ENCODE assay signal across 8 cellular contexts in the genomic region with DNA sequence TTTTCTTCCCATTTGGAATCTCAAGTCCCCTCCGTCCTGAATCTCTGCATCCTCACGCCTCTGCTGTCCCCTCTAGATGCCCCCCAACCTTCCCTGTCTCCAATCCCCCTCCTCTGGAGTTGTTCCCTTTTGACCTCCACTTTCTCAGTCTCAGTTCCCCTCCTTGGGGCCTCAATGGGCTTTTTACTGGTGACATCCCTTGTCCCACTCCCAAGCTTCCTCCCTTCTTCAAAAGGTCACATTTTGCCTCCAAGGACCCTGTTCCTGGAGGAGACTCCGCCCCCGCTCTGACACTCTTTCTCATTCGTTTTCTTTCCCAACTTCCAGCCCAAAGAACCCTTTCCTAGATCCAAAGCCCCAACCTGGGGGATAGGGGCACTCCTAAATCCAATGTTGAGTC. TPM values are rescaled to one million over a fixed set of nuclear protein-coding genes. Genes with fewer than 3 reads are reported as not detected.
DNase-seq lines count a peak whose midpoint lies in the region; ATAC-seq, FAIRE-seq and TF ChIP-seq lines count a peak whose summit lies in the region.

No MANE protein-coding gene starts in this region.

- H3K27ac Mint-ChIP-seq in activated CD4-positive, alpha-beta T cell treated with anti-CD3 and anti-CD28 coated beads, Interleukin-2, amount 10 ng/mL, durations not matched to agents 7 days and 5 days, result peak overlapping the region; percentile 87
- H3K27ac Mint-ChIP-seq in activated naive CD8-positive, alpha-beta T cell, result no peak overlapping the region

- H3K27me3 ChIP-seq in thoracic aorta (replicated peaks; ENCODE audit: insufficient read depth), result no peaks in the 10 kb centered on the region

- H3K4me1 Mint-ChIP-seq in activated CD4-positive, alpha-beta T cell treated with anti-CD3 and anti-CD28 coated beads, Interleukin-2, amount 10 ng/mL, durations not matched to agents 7 days and 5 days, result peaks cover 27% of the 10 kb centered on the region
- H3K4me1 Mint-ChIP-seq in activated naive CD8-positive, alpha-beta T cell (ENCODE audit: low read depth), result peaks cover 20% of the 10 kb centered on the region

- DNase-seq in activated CD4-positive, alpha-beta T cell treated with anti-CD3 and anti-CD28 coated beads, Interleukin-2, amount 10 ng/mL, durations not matched to agents 7 days and 5 days, result no peak
- no peak for DNase-seq in activated CD4-positive, alpha-beta T cell treated with anti-CD3 and anti-CD28 coated beads, Interleukin-2, amount 50 U/mL, for 4 hours
- DNase-seq in kidney (peak; percentile 32), thoracic aorta (ENCODE audit: low spot score) (no peak), cortex of kidney (lab: John Stamatoyannopoulos, UW) (no peak), NOMO-1 (lab: John Stamatoyannopoulos, UW; ENCODE audit: unreplicated experiment in 2 of 2) (no peak)
- DNase-seq in activated CD8-positive, alpha-beta memory T cell treated with anti-CD3 and anti-CD28 coated beads for 24 hours, result no peak

- H3K4me3 Mint-ChIP-seq in activated CD4-positive, alpha-beta T cell treated with anti-CD3 and anti-CD28 coated beads, Interleukin-2, amount 10 ng/mL, durations not matched to agents 7 days and 5 days, result peak overlapping the region; percentile 89
- peak overlapping the region; percentile 98 for H3K4me3 Mint-ChIP-seq in activated naive CD8-positive, alpha-beta T cell

- CTCF ChIA-PET in activated CD4-positive, alpha-beta T cell treated with anti-CD3 and anti-CD28 coated beads, Interleukin-2, amount 10 ng/mL, durations not matched to agents 7 days and 5 days (lab: Charles Lee), result interaction anchor here (1.4 to 1.8 kb wide), 2 partner anchors 9 to 13 kb away, joined by 6 to 11 read pairs; no protein-coding TSS in a partner anchor

- H3K36me3 ChIP-seq in kidney (ENCODE audit: control insufficient read depth in 1 of 2, insufficient read depth in 2 of 2, low read length in 2 of 2) (peaks cover under 1 to 2% of the 10 kb centered on the region in 2 donors), thoracic aorta (peaks cover 7% of the 10 kb centered on the region)

- H3K27me3 Mint-ChIP-seq in activated CD4-positive, alpha-beta T cell treated with anti-CD3 and anti-CD28 coated beads, Interleukin-2, amount 10 ng/mL, durations not matched to agents 7 days and 5 days, result peaks cover 4% of the 10 kb centered on the region
- no peaks in the 10 kb centered on the region for H3K27me3 Mint-ChIP-seq in activated naive CD8-positive, alpha-beta T cell

- FAIRE-seq in kidney (lab: Jason Lieb, UNC), result no peak

- H3K9me3 ChIP-seq in kidney (ENCODE audit: control insufficient read depth in 1 of 2, low read length in 2 of 2), result no peaks in the 10 kb centered on the region
- no peaks in the 10 kb centered on the region for H3K9me3 ChIP-seq in thoracic aorta

- H3K9ac ChIP-seq in kidney (ENCODE audit: low read length in 2 of 2), result peak overlapping the region; percentile 52 to 74

- intact Hi-C loops in kidney (cut with DNase I), result no loop called here

- POLR2A ChIA-PET in activated CD4-positive, alpha-beta T cell treated with anti-CD3 and anti-CD28 coated beads, Interleukin-2, amount 10 ng/mL, durations not matched to agents 7 days and 5 days (lab: Charles Lee), result interaction anchor here (0.6 kb wide), 1 partner anchor 85 kb away, joined by 12 read pairs; no protein-coding TSS in a partner anchor

- H3K4me1 ChIP-seq in kidney (ENCODE audit: control insufficient read depth in 1 of 2, insufficient read depth in 1 of 2, low read depth in 1 of 2, low read length in 2 of 2), result peaks cover 5 to 8% of the 10 kb centered on the region in 2 donors
- H3K4me1 ChIP-seq in thoracic aorta (ENCODE audit: control insufficient read depth in 1 of 2, low read depth in 2 of 2), result peaks cover 5 to 13% of the 10 kb centered on the region in 2 donors

- no peak for ATAC-seq in thoracic aorta (ENCODE audit: insufficient number of reproducible peaks, low FRiP score, low read depth)

- TF ChIP-seq CTCF in kidney (IDR thresholded peaks at IDR 0.05; ENCODE audit: borderline replicate concordance, extremely low read depth, insufficient read depth), result no peak
- no peak for TF ChIP-seq CTCF in thoracic aorta (IDR thresholded peaks at IDR 0.05)

- peaks cover 9% of the 10 kb centered on the region for H3K36me3 Mint-ChIP-seq in activated CD4-positive, alpha-beta T cell treated with anti-CD3 and anti-CD28 coated beads, Interleukin-2, amount 10 ng/mL, durations not matched to agents 7 days and 5 days (ENCODE audit: low read depth)
- H3K36me3 Mint-ChIP-seq in activated naive CD8-positive, alpha-beta T cell, result peaks cover 4% of the 10 kb centered on the region

- H3K27ac ChIP-seq in kidney (ENCODE audit: low read depth in 2 of 2, low read length in 2 of 2) (peak overlapping the region; percentile 87 to 89), thoracic aorta (peak overlapping the region; percentile 45 to 89)

- no peaks in the 10 kb centered on the region for H3K9me3 Mint-ChIP-seq in activated CD4-positive, alpha-beta T cell treated with anti-CD3 and anti-CD28 coated beads, Interleukin-2, amount 10 ng/mL, durations not matched to agents 7 days and 5 days
- no peaks in the 10 kb centered on the region for H3K9me3 Mint-ChIP-seq in activated naive CD8-positive, alpha-beta T cell (ENCODE audit: low read depth)

- H3K4me3 ChIP-seq in kidney (ENCODE audit: low read length in 2 of 2), result peak overlapping the region; percentile 72 to 87
- peak overlapping the region; percentile 95 for H3K4me3 ChIP-seq in thoracic aorta

RNA-seq across cellular contexts. Expression of a gene that starts 1.0 kb away (rescaled TPM):
- 100 to 1,000 TPM; 130 to 136 TPM for total RNA-seq in activated CD4-positive, alpha-beta T cell treated with anti-CD3 and anti-CD28 coated beads, Interleukin-2, amount 10 ng/mL, durations not matched to agents 7 days and 5 days
- total RNA-seq in kidney, result 105 TPM
- polyA plus RNA-seq in kidney (ENCODE audit: insufficient read depth, low read depth, low replicate concordance), result 226 TPM
- total RNA-seq in thoracic aorta, result 10 to 100 TPM; 76.5 to 93.8 TPM

RNA-seq across cellular contexts. Expression of a gene that starts 11.2 kb away (rescaled TPM):
- total RNA-seq in activated CD4-positive, alpha-beta T cell treated with anti-CD3 and anti-CD28 coated beads, Interleukin-2, amount 10 ng/mL, durations not matched to agents 7 days and 5 days, result 10 to 100 TPM; 24.7 to 25.5 TPM
- total RNA-seq in kidney (53.6 TPM), thoracic aorta (10 to 100 TPM; 42.9 to 51.1 TPM)
- 14.0 TPM for polyA plus RNA-seq in kidney (ENCODE audit: insufficient read depth, low read depth, low replicate concordance)
